ENCODE assay signal across 10 cellular contexts in genomic region chr17:32491371-32492280, GRCh38. TPM values are rescaled to one million over a fixed set of nuclear protein-coding genes. Genes with fewer than 3 reads are reported as not detected.
DNase-seq lines count a peak whose midpoint lies in the region; ATAC-seq, FAIRE-seq and TF ChIP-seq lines count a peak whose summit lies in the region.
"Had no signal": no experiment of that assay in that cellular context is flagged by ENCODE, and none has a peak within 500 bp of the region (broad histone marks: within the 10 kb centered on the region; RNA-seq: fewer than 3 reads in every experiment).

No MANE protein-coding gene starts in this region.

- no peak for TF ChIP-seq CTCF in WERI-Rb-1 (IDR thresholded peaks at IDR 0.05; ENCODE audit: low read depth, low read length)
- TF ChIP-seq CTCF in BE2C (IDR thresholded peaks at IDR 0.05; ENCODE audit: low read depth, low read length): no peak

- H3K9ac ChIP-seq in BLaER1 (peak overlapping the region; percentile 48; the same call in 1 of the 2 replicates), iPS-15b (ENCODE audit: low read depth, low read length) (peak overlapping the region; percentile 37)

- H3K27me3 ChIP-seq in BLaER1: no peaks in the 10 kb centered on the region
- H3K27me3 ChIP-seq in WERI-Rb-1 (ENCODE audit: insufficient read depth, low read depth, severe bottlenecking): no peaks in the 10 kb centered on the region
- H3K27me3 ChIP-seq in iPS-15b (ENCODE audit: control insufficient read depth, insufficient read depth, low read length): no peaks in the 10 kb centered on the region
- H3K27me3 ChIP-seq in BE2C: no peaks in the 10 kb centered on the region

- peaks cover 35% of the 10 kb centered on the region for H3K36me3 ChIP-seq in BLaER1
- peaks cover 33% of the 10 kb centered on the region for H3K36me3 ChIP-seq in WERI-Rb-1
- peaks cover 14% of the 10 kb centered on the region for H3K36me3 ChIP-seq in iPS-15b (ENCODE audit: control insufficient read depth, insufficient read depth, low read length)
- peaks cover 4% of the 10 kb centered on the region for H3K36me3 ChIP-seq in BE2C
- H3K36me3 ChIP-seq: left ventricle myocardium inferior had no signal

- H4K20me1 ChIP-seq in BLaER1: peaks cover 45% of the 10 kb centered on the region

- H3K4me3 ChIP-seq in BLaER1 (no peak overlapping the region), WERI-Rb-1 (ENCODE audit: low read depth, low read length) (no peak overlapping the region), iPS-15b (ENCODE audit: low read depth, low read length) (no peak overlapping the region), BE2C (ENCODE audit: low read depth, low read length) (no peak overlapping the region)
- H3K4me3 ChIP-seq: left ventricle myocardium inferior had no signal

- H3K4me1 ChIP-seq in BLaER1 (peaks cover 92% of the 10 kb centered on the region), iPS-15b (ENCODE audit: control insufficient read depth, insufficient read depth, low read length) (peaks cover 9% of the 10 kb centered on the region), BE2C (no peaks in the 10 kb centered on the region)

- ATAC-seq in HG03196 (IDR thresholded peaks at IDR 0.05; ENCODE audit: unreplicated experiment): no peak

- DNase-seq in GM12891 (ENCODE audit: insufficient read length, low spot score) (no peak), WERI-Rb-1 (peak; percentile 90), NCI-H1048 (lab: John Stamatoyannopoulos, UW) (no peak), BE2C (no peak), medulla oblongata (ENCODE audit: extremely low spot score) (no peak)
- DNase-seq: left ventricle myocardium inferior, RPMI8226 had no signal

- H3K9me3 ChIP-seq in BLaER1: no peaks in the 10 kb centered on the region
- no peaks in the 10 kb centered on the region for H3K9me3 ChIP-seq in WERI-Rb-1 (ENCODE audit: severe bottlenecking)
- H3K9me3 ChIP-seq in iPS-15b (ENCODE audit: control insufficient read depth, insufficient read depth, low read length): no peaks in the 10 kb centered on the region
- no peaks in the 10 kb centered on the region for H3K9me3 ChIP-seq in BE2C
- H3K9me3 ChIP-seq: left ventricle myocardium inferior had no signal

- peak overlapping the region; percentile 68 for H3K27ac ChIP-seq in BLaER1
- peak overlapping the region; percentile 67 for H3K27ac ChIP-seq in WERI-Rb-1
- H3K27ac ChIP-seq: left ventricle myocardium inferior had no signal

- peak; percentile 92 for FAIRE-seq in GM12891 (lab: Jason Lieb, UNC)

- peak overlapping the region; percentile 82 for H3K4me2 ChIP-seq in BLaER1

- peak; percentile 73 for TF ChIP-seq POLR2A in GM12891 (IDR thresholded peaks at IDR 0.05; ENCODE audit: low read depth, low read length)

TF ChIP-seq in GM12891, 5 proteins besides CTCF, POLR2A, EP300 and RAD21:
- no peak for TF ChIP-seq POU2F2 (IDR thresholded peaks at IDR 0.05; ENCODE audit: low read depth, low read length)
- TF ChIP-seq TAF1 (IDR thresholded peaks at IDR 0.05; ENCODE audit: low read depth, low read length): no peak; the same call in 1 of the 2 replicates
- TF ChIP-seq POLR2AphosphoS5 (IDR thresholded peaks at IDR 0.05; ENCODE audit: low read depth, low read length): peak; percentile 71
- peak; percentile 72 for TF ChIP-seq SPI1 (IDR thresholded peaks at IDR 0.05; ENCODE audit: low read depth, low read length)
- TF ChIP-seq PAX5 (IDR thresholded peaks at IDR 0.05; ENCODE audit: insufficient read depth, low read length, severe bottlenecking): no peak

RNA-seq across cellular contexts. Expression of gene CDK5R1, which starts 4.8 kb away (rescaled TPM):
- 20.3 TPM for polyA plus RNA-seq in GM12891 (2012; ENCODE audit: low read depth, missing spikeins)
- polyA plus RNA-seq in BE2C (2012; ENCODE audit: insufficient read depth, insufficient read length, low read depth): 4.5 TPM

RNA-seq across cellular contexts. Expression of gene PSMD11, which starts 47.3 kb away (rescaled TPM):
- polyA plus RNA-seq in GM12891 (2012; ENCODE audit: low read depth, missing spikeins): 71.8 TPM
- 24.1 TPM for polyA plus RNA-seq in BE2C (2012; ENCODE audit: insufficient read depth, insufficient read length, low read depth)
